ENCODE assay signal across 23 cellular contexts in the genomic region with DNA sequence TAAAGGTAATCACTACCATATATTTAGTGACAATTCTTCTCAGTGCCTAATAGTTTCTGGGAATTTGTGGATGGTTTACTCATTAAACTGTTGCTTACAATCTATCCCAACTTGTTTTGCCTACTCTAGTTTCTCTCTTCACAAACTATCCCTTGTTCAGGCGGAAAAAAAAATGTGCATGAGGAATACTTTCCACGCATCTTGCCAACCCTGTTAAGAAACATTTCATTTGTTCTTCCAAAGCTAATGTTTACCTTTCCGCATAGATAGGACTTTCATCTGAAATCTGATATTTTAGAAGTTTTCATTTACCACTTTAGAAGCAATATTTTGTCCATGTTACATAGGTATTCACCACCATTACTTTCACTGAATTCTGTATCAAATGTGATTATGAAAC.
DNase-seq lines count a peak whose midpoint lies in the region; TF ChIP-seq lines count a peak whose summit lies in the region.
"Had no signal": no experiment of that assay in that cellular context is flagged by ENCODE, and none has a peak within 500 bp of the region (broad histone marks: within the 10 kb centered on the region; RNA-seq: fewer than 3 reads in every experiment).

No MANE protein-coding gene starts in this region.

- DNase-seq in astrocyte of the hippocampus (ENCODE audit: low read depth, low spot score) (peak; percentile 69), fibroblast of peridontal ligament (ENCODE audit: extremely low read depth) (peak; percentile 8), medulla oblongata (ENCODE audit: extremely low spot score) (peak; percentile 8), RWPE1 (ENCODE audit: low spot score) (no peak), GM19238 (ENCODE audit: insufficient read length, low spot score) (no peak)
- no peak for DNase-seq in activated CD4-positive, alpha-beta T cell treated with anti-CD3 and anti-CD28 coated beads for 1 hour
- DNase-seq in activated CD4-positive, CD25-positive, alpha-beta regulatory T cell treated with anti-CD3 and anti-CD28 coated beads, Interleukin-2, amount 50 U/mL, for 72 hours = no peak
- DNase-seq: CD8-positive, alpha-beta T cell; DMS79 treated with DMSO at 0.1 percent for 48 hours; GM23248; H7; Kasumi-1; NCI-H1092 treated with DMSO at 0.1 percent for 48 hours; NCI-H1436; NCI-H187; NCI-H2081 treated with DMSO at 0.1 percent for 48 hours; NCI-H2171; NCI-H226; NCI-H510A; NCI-H69; RPMI8226; SHP77 had no signal

- no peak for TF ChIP-seq CTCF in RWPE1 (conservative IDR thresholded peaks at IDR 0.05; ENCODE audit: low read depth)

- POLR2A ChIA-PET in RWPE1 (lab: Yijun Ruan, JAX; ENCODE audit: low non-redundant PET) = no interaction called here

- CTCF ChIA-PET in RWPE1 (lab: Yijun Ruan, JAX) = no interaction called here

- no peak overlapping the region for H3K27ac ChIP-seq in RWPE1
- H3K27ac ChIP-seq: C4-2B, GM23248 had no signal

Comparison
In these comparisons a context has a peak if more than half of its experiments do, and no peak if none do; other contexts are left out.
1. DNase-seq: peak in astrocyte of the hippocampus (single experiment), fibroblast of peridontal ligament (single experiment) and medulla oblongata (single experiment); none in activated CD4-positive, alpha-beta T cell treated with anti-CD3 and anti-CD28 coated beads for 1 hour (single experiment), RWPE1 (single experiment), activated CD4-positive, CD25-positive, alpha-beta regulatory T cell treated with anti-CD3 and anti-CD28 coated beads, Interleukin-2, amount 50 U/mL, for 72 hours (single experiment) and GM19238 (single experiment).